1 cellular context compared by ENCODE assay signal in the genomic region with DNA sequence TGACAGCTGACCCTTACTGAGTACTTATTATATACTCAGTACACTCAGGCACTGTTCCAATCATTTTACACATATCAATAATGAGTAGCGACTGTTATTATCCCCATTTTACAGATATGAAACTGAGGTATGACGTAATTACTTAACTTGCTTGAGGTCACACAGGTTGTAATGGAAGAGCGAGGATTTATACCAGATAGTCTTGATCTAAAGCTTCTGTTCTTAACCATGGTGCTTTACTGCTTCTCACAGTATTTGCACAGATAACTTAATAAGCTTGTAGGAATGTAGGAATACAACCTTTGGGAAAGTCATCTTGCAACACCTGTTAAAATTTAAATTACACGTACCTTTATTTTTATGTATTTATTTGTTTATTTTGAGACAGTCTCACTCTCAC.
A peak's percentile ranks its signal among the peaks of the same experiment; 100 is the strongest.
TF ChIP-seq lines count a peak whose summit lies in the region.

No MANE protein-coding gene starts in this region.

TF ChIP-seq in K562, 482 proteins besides CTCF, POLR2A, EP300 and RAD21 (continued from another document):
- TF ChIP-seq FOXK2 (conservative IDR thresholded peaks at IDR 0.05 in 1 of 2, IDR thresholded peaks at IDR 0.05 in 1 of 2; ENCODE audit: low read depth in 2 of 2) (no peak), RBM25 (IDR thresholded peaks at IDR 0.05; ENCODE audit: low read depth, low read length, severe bottlenecking) (peak; percentile 88), GTF2E2 (tag; IDR thresholded peaks at IDR 0.05) (no peak), RCOR1 (IDR thresholded peaks at IDR 0.05; ENCODE audit: borderline replicate concordance in 1 of 2, low read depth in 2 of 2, low read length in 2 of 2) (0 out of 4 replicates have a peak, but pooled peaks of 1 of the 2 experiments have one; percentile 27), HDAC8 (tag; IDR thresholded peaks at IDR 0.05) (no peak), MYBL2 (IDR thresholded peaks at IDR 0.05; ENCODE audit: low read depth) (no peak), MYBL2 (CRISPR knock-in tag; IDR thresholded peaks at IDR 0.05; ENCODE audit: borderline replicate concordance) (no peak), ADNP (tag; IDR thresholded peaks at IDR 0.05) (peak; percentile 76), MECOM (CRISPR knock-in tag; IDR thresholded peaks at IDR 0.05) (no peak), CEBPB (tag; IDR thresholded peaks at IDR 0.05) (0 out of 2 replicates have a peak, but pooled peaks have one; percentile 30), HMG20B (CRISPR knock-in tag; IDR thresholded peaks at IDR 0.05) (no peak), SMAD2 (IDR thresholded peaks at IDR 0.05; ENCODE audit: low read depth, low read length) (no peak), KDM1A (IDR thresholded peaks at IDR 0.05) (peak in 1 of 2 experiments; percentile 51; a peak in 1 of 4 replicates), RFX5 (IDR thresholded peaks at IDR 0.05; ENCODE audit: low read depth, low read length) (no peak), CEBPG (CRISPR knock-in tag; IDR thresholded peaks at IDR 0.05) (no peak), CEBPG (tag; conservative IDR thresholded peaks at IDR 0.05 in 1 of 2, IDR thresholded peaks at IDR 0.05 in 1 of 2) (0 out of 4 replicates have a peak, but pooled peaks of 1 of the 2 experiments have one; percentile 7), HNRNPLL (IDR thresholded peaks at IDR 0.05; ENCODE audit: low read depth, low read length, poor library complexity, severe bottlenecking) (no peak), BCOR (IDR thresholded peaks at IDR 0.05) (peak; percentile 85), ELF1 (tag; IDR thresholded peaks at IDR 0.05) (no peak), EHMT2 (IDR thresholded peaks at IDR 0.05) (no peak), MEF2D (tag; conservative IDR thresholded peaks at IDR 0.05; ENCODE audit: low read depth) (no peak), PRPF4 (IDR thresholded peaks at IDR 0.05; ENCODE audit: insufficient read depth, low read depth, low read length, poor library complexity, severe bottlenecking) (no peak), ZNF75A (CRISPR knock-in tag; IDR thresholded peaks at IDR 0.05) (no peak), NUFIP1 (IDR thresholded peaks at IDR 0.05; ENCODE audit: partially characterized antibody) (no peak), HNRNPH1 (optimal IDR thresholded peaks at IDR 0.05; ENCODE audit: low read depth, low read length) (no peak), FOXP1 (CRISPR knock-in tag; IDR thresholded peaks at IDR 0.05) (no peak)
- TF ChIP-seq, protein P1, sequence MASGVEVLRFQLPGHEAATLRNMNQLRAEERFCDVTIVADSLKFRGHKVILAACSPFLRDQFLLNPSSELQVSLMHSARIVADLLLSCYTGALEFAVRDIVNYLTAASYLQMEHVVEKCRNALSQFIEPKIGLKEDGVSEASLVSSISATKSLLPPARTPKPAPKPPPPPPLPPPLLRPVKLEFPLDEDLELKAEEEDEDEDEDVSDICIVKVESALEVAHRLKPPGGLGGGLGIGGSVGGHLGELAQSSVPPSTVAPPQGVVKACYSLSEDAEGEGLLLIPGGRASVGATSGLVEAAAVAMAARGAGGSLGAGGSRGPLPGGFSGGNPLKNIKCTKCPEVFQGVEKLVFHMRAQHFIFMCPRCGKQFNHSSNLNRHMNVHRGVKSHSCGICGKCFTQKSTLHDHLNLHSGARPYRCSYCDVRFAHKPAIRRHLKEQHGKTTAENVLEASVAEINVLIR (CRISPR knock-in tag; IDR thresholded peaks at IDR 0.05), result no peak
- TF ChIP-seq, protein P2, sequence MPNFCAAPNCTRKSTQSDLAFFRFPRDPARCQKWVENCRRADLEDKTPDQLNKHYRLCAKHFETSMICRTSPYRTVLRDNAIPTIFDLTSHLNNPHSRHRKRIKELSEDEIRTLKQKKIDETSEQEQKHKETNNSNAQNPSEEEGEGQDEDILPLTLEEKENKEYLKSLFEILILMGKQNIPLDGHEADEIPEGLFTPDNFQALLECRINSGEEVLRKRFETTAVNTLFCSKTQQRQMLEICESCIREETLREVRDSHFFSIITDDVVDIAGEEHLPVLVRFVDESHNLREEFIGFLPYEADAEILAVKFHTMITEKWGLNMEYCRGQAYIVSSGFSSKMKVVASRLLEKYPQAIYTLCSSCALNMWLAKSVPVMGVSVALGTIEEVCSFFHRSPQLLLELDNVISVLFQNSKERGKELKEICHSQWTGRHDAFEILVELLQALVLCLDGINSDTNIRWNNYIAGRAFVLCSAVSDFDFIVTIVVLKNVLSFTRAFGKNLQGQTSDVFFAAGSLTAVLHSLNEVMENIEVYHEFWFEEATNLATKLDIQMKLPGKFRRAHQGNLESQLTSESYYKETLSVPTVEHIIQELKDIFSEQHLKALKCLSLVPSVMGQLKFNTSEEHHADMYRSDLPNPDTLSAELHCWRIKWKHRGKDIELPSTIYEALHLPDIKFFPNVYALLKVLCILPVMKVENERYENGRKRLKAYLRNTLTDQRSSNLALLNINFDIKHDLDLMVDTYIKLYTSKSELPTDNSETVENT (CRISPR knock-in tag; IDR thresholded peaks at IDR 0.05), result no peak
- TF ChIP-seq, protein P3, sequence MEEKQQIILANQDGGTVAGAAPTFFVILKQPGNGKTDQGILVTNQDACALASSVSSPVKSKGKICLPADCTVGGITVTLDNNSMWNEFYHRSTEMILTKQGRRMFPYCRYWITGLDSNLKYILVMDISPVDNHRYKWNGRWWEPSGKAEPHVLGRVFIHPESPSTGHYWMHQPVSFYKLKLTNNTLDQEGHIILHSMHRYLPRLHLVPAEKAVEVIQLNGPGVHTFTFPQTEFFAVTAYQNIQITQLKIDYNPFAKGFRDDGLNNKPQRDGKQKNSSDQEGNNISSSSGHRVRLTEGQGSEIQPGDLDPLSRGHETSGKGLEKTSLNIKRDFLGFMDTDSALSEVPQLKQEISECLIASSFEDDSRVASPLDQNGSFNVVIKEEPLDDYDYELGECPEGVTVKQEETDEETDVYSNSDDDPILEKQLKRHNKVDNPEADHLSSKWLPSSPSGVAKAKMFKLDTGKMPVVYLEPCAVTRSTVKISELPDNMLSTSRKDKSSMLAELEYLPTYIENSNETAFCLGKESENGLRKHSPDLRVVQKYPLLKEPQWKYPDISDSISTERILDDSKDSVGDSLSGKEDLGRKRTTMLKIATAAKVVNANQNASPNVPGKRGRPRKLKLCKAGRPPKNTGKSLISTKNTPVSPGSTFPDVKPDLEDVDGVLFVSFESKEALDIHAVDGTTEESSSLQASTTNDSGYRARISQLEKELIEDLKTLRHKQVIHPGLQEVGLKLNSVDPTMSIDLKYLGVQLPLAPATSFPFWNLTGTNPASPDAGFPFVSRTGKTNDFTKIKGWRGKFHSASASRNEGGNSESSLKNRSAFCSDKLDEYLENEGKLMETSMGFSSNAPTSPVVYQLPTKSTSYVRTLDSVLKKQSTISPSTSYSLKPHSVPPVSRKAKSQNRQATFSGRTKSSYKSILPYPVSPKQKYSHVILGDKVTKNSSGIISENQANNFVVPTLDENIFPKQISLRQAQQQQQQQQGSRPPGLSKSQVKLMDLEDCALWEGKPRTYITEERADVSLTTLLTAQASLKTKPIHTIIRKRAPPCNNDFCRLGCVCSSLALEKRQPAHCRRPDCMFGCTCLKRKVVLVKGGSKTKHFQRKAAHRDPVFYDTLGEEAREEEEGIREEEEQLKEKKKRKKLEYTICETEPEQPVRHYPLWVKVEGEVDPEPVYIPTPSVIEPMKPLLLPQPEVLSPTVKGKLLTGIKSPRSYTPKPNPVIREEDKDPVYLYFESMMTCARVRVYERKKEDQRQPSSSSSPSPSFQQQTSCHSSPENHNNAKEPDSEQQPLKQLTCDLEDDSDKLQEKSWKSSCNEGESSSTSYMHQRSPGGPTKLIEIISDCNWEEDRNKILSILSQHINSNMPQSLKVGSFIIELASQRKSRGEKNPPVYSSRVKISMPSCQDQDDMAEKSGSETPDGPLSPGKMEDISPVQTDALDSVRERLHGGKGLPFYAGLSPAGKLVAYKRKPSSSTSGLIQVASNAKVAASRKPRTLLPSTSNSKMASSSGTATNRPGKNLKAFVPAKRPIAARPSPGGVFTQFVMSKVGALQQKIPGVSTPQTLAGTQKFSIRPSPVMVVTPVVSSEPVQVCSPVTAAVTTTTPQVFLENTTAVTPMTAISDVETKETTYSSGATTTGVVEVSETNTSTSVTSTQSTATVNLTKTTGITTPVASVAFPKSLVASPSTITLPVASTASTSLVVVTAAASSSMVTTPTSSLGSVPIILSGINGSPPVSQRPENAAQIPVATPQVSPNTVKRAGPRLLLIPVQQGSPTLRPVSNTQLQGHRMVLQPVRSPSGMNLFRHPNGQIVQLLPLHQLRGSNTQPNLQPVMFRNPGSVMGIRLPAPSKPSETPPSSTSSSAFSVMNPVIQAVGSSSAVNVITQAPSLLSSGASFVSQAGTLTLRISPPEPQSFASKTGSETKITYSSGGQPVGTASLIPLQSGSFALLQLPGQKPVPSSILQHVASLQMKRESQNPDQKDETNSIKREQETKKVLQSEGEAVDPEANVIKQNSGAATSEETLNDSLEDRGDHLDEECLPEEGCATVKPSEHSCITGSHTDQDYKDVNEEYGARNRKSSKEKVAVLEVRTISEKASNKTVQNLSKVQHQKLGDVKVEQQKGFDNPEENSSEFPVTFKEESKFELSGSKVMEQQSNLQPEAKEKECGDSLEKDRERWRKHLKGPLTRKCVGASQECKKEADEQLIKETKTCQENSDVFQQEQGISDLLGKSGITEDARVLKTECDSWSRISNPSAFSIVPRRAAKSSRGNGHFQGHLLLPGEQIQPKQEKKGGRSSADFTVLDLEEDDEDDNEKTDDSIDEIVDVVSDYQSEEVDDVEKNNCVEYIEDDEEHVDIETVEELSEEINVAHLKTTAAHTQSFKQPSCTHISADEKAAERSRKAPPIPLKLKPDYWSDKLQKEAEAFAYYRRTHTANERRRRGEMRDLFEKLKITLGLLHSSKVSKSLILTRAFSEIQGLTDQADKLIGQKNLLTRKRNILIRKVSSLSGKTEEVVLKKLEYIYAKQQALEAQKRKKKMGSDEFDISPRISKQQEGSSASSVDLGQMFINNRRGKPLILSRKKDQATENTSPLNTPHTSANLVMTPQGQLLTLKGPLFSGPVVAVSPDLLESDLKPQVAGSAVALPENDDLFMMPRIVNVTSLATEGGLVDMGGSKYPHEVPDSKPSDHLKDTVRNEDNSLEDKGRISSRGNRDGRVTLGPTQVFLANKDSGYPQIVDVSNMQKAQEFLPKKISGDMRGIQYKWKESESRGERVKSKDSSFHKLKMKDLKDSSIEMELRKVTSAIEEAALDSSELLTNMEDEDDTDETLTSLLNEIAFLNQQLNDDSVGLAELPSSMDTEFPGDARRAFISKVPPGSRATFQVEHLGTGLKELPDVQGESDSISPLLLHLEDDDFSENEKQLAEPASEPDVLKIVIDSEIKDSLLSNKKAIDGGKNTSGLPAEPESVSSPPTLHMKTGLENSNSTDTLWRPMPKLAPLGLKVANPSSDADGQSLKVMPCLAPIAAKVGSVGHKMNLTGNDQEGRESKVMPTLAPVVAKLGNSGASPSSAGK (IDR thresholded peaks at IDR 0.05), result no peak
- TF ChIP-seq, protein P4, sequence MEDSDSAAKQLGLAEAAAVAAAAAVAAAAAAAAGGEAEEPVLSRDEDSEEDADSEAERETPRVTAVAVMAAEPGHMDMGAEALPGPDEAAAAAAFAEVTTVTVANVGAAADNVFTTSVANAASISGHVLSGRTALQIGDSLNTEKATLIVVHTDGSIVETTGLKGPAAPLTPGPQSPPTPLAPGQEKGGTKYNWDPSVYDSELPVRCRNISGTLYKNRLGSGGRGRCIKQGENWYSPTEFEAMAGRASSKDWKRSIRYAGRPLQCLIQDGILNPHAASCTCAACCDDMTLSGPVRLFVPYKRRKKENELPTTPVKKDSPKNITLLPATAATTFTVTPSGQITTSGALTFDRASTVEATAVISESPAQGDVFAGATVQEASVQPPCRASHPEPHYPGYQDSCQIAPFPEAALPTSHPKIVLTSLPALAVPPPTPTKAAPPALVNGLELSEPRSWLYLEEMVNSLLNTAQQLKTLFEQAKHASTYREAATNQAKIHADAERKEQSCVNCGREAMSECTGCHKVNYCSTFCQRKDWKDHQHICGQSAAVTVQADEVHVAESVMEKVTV (CRISPR knock-in tag; IDR thresholded peaks at IDR 0.05), result no peak
- TF ChIP-seq, protein P5, sequence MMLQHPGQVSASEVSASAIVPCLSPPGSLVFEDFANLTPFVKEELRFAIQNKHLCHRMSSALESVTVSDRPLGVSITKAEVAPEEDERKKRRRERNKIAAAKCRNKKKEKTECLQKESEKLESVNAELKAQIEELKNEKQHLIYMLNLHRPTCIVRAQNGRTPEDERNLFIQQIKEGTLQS (IDR thresholded peaks at IDR 0.05), result peak; percentile 19; the same call in 1 of the 2 replicates
- TF ChIP-seq, protein P5 (CRISPR knock-in tag; conservative IDR thresholded peaks at IDR 0.05), result no peak
- TF ChIP-seq, protein P6, sequence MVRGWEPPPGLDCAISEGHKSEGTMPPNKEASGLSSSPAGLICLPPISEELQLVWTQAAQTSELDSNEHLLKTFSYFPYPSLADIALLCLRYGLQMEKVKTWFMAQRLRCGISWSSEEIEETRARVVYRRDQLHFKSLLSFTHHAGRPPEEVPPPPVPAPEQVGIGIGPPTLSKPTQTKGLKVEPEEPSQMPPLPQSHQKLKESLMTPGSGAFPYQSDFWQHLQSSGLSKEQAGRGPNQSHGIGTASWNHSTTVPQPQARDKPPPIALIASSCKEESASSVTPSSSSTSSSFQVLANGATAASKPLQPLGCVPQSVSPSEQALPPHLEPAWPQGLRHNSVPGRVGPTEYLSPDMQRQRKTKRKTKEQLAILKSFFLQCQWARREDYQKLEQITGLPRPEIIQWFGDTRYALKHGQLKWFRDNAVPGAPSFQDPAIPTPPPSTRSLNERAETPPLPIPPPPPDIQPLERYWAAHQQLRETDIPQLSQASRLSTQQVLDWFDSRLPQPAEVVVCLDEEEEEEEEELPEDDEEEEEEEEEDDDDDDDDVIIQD (CRISPR knock-in tag; IDR thresholded peaks at IDR 0.05), result no peak
- TF ChIP-seq, protein P7, sequence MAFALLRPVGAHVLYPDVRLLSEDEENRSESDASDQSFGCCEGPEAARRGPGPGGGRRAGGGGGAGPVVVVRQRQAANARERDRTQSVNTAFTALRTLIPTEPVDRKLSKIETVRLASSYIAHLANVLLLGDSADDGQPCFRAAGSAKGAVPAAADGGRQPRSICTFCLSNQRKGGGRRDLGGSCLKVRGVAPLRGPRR (CRISPR knock-in tag; IDR thresholded peaks at IDR 0.05), result no peak
